In the genomic region with DNA sequence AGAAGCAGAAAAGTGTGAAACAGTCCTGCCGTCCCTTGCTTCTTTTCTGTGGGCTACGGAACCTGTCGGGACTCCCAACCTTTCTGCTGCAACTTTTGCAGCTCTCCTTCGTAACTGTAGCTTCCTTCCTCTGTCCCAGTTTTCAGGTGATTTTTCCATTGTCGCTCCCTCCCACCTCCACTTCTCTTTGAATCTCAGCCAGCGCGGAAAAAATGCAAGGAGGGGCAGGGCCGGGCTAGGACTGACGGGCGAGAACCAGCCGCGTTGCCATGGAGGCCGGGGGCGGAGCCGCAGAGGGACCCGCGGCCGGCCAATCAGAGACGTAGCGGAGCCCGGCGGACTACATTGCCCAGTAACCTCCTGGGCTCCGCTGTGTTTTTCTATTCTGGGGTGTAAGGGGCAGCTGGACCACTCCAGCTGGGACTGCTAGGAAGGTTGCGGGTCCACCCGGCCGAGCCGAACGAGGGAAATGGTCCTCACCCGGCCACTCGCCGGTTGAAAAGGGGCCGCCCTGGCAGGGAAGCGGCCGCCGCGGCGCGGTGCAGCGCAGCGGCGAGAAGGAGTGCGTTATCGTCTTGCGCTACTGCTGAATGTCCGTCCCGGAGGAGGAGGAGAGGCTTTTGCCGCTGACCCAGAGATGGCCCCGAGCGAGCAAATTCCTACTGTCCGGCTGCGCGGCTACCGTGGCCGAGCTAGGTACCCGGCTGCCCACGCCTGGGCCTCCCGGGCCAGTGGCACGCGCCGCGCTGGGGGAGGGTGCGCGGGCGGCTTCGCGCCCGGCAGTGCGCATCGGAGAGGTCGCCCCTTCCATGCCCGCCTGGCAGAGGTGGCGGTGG, we compare ENCODE assay signal across 7 cellular contexts. TPM values are rescaled to one million over a fixed set of nuclear protein-coding genes. Genes with fewer than 3 reads are reported as not detected.
DNase-seq lines count a peak whose midpoint lies in the region; ATAC-seq and TF ChIP-seq lines count a peak whose summit lies in the region.

A gene with protein sequence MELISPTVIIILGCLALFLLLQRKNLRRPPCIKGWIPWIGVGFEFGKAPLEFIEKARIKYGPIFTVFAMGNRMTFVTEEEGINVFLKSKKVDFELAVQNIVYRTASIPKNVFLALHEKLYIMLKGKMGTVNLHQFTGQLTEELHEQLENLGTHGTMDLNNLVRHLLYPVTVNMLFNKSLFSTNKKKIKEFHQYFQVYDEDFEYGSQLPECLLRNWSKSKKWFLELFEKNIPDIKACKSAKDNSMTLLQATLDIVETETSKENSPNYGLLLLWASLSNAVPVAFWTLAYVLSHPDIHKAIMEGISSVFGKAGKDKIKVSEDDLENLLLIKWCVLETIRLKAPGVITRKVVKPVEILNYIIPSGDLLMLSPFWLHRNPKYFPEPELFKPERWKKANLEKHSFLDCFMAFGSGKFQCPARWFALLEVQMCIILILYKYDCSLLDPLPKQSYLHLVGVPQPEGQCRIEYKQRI (minus strand): TSS at position 216 of the 836 bp plus-strand sequence. CDS start 236 bp downstream, outside the sequence.
A gene with protein sequence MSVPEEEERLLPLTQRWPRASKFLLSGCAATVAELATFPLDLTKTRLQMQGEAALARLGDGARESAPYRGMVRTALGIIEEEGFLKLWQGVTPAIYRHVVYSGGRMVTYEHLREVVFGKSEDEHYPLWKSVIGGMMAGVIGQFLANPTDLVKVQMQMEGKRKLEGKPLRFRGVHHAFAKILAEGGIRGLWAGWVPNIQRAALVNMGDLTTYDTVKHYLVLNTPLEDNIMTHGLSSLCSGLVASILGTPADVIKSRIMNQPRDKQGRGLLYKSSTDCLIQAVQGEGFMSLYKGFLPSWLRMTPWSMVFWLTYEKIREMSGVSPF (plus strand): TSS at position 373 of the 836 bp plus-strand sequence. CDS start 218 bp downstream, at position 591.

- peaks cover 13% of the 10 kb centered on the region for H3K4me1 Mint-ChIP-seq in activated B cell treated with CpG ODN at 0.5 μM for 24 hours

- peak within 1 kb of the TSS; percentile 27 for H3K27ac Mint-ChIP-seq in activated B cell treated with CpG ODN at 0.5 μM for 24 hours

- intact Hi-C loops in activated B cell treated with CpG ODN at 0.5 μM for 24 hours (cut with micrococcal nuclease) = loop anchor here (2.0 to 5.0 kb wide), 2 partner anchors 526 to 590 kb away; a partner anchor contains a TSS

- no peak for TF ChIP-seq CTCF in activated B cell treated with CpG ODN at 0.5 μM for 24 hours (IDR thresholded peaks at IDR 0.05)

- ATAC-seq in GM18858 (IDR thresholded peaks at IDR 0.05; ENCODE audit: unreplicated experiment) (peak; percentile 100), HG03097 (IDR thresholded peaks at IDR 0.05; ENCODE audit: low FRiP score, unreplicated experiment) (peak; percentile 100), activated B cell treated with CpG ODN at 0.5 μM for 24 hours (ENCODE audit: low read depth) (peak; percentile 99)

- H3K4me3 Mint-ChIP-seq in activated B cell treated with CpG ODN at 0.5 μM for 24 hours = peak within 1 kb of the TSS; percentile 86

- H3K27ac ChIP-seq in caudate nucleus (ENCODE audit: low read depth, low read length) (peak within 1 kb of the TSS; percentile 96), skin epidermis (peak within 1 kb of the TSS in 19 of 21 experiments; percentile 0 to 86 (median 71))

- CTCF ChIA-PET in activated B cell treated with CpG ODN at 0.5 μM for 24 hours (lab: Charles Lee) = no interaction called here

- H3K4me3 ChIP-seq in skin epidermis = peak within 1 kb of the TSS; percentile 55 to 92 (median 83)

- DNase-seq in NCI-H2171 treated with DMSO at 0.1 percent for 48 hours (lab: John Stamatoyannopoulos, UW) = peak; percentile 85
- DNase-seq in activated B cell treated with CpG ODN at 0.5 μM for 24 hours = peak; percentile 79
- peak; percentile 10 to 99 (median 92) for DNase-seq in caudate nucleus (lab: John Stamatoyannopoulos, UW)
- peak; percentile 97 for DNase-seq in iPS-NIHi7 (ENCODE audit: extremely low spot score)

- POLR2A ChIA-PET in activated B cell treated with CpG ODN at 0.5 μM for 24 hours (lab: Charles Lee) = interaction anchor here (0.6 kb wide), 1 partner anchor 115 kb away, joined by 6 read pairs; no protein-coding TSS in a partner anchor

- no peaks in the 10 kb centered on the region for H3K9me3 Mint-ChIP-seq in activated B cell treated with CpG ODN at 0.5 μM for 24 hours

- peaks cover 41% of the 10 kb centered on the region for H3K27me3 Mint-ChIP-seq in activated B cell treated with CpG ODN at 0.5 μM for 24 hours

- no peaks in the 10 kb centered on the region for H3K36me3 Mint-ChIP-seq in activated B cell treated with CpG ODN at 0.5 μM for 24 hours (ENCODE audit: low read depth)

RNA-seq across cellular contexts. Expression of the first gene that starts in this region (rescaled TPM):
- not detected in 2 replicates for total RNA-seq in activated B cell treated with CpG ODN at 0.5 μM for 24 hours

RNA-seq across cellular contexts. Expression of the second gene that starts in this region (rescaled TPM):
- 0.29 and 0.78 TPM in 2 replicates for total RNA-seq in activated B cell treated with CpG ODN at 0.5 μM for 24 hours

Comparison
In these comparisons a context has a peak if more than half of its experiments do, and no peak if none do; other contexts are left out.
1. Peak in every context shown above with its lines: DNase-seq, ATAC-seq, H3K4me3 ChIP-seq and H3K27ac ChIP-seq.
2. Peak in DNase-seq and ATAC-seq in activated B cell treated with CpG ODN at 0.5 μM for 24 hours; RNA of the genes that start here not detected or under 1 TPM.